ENCODE assay signal across 25 cellular contexts in genomic region chr18:79845164-79845563, GRCh38. TPM values are rescaled to one million over a fixed set of nuclear protein-coding genes. Genes with fewer than 3 reads are reported as not detected.
"Had no signal": no experiment of that assay in that cellular context is flagged by ENCODE, and none has a peak within 500 bp of the region (broad histone marks: within the 10 kb centered on the region; RNA-seq: fewer than 3 reads in every experiment).

No MANE protein-coding gene starts in this region.

- DNase-seq: activated CD4-positive, alpha-beta T cell treated with anti-CD3 and anti-CD28 coated beads for 36 hours; activated CD4-positive, alpha-beta T cell treated with anti-CD3 and anti-CD28 coated beads, Interleukin-2, amount 10 ng/mL, durations not matched to agents 7 days and 5 days; activated CD4-positive, alpha-beta T cell treated with anti-CD3 and anti-CD28 coated beads, Interleukin-2, amount 50 U/mL, for 48 hours; activated CD8-positive, alpha-beta T cell treated with anti-CD3 and anti-CD28 coated beads, Interleukin-2, amount 10 ng/mL, durations not matched to agents 7 days and 5 days; activated gamma-delta T cell treated with Interleukin-2 at 50 U/mL for 16 hours; activated naive CD4-positive, alpha-beta T cell treated with anti-CD3 and anti-CD28 coated beads for 36 hours; activated T-cell treated with anti-CD3 and anti-CD28 coated beads, Interleukin-2, amount 50 U/mL, for 4 hours; body of pancreas; MM.1S; MV-4-11; NCI-H1092; NCI-H1436 treated with DMSO at 0.1 percent for 48 hours; NCI-H1694 treated with DMSO at 0.1 percent for 48 hours; NCI-H2029; NCI-H345; NCI-H524 treated with DMSO at 0.1 percent for 48 hours; RPMI8226; SHP77 treated with DMSO at 0.1 percent for 48 hours; SK-N-SH had no signal

- ATAC-seq: activated CD4-positive, alpha-beta T cell treated with anti-CD3 and anti-CD28 coated beads for 36 hours; activated CD4-positive, CD25-positive, alpha-beta regulatory T cell treated with anti-CD3 and anti-CD28 coated beads, Interleukin-2, amount 50 U/mL, for 24 hours; activated CD8-positive, alpha-beta T cell treated with anti-CD3 and anti-CD28 coated beads, Interleukin-2, amount 10 ng/mL, durations not matched to agents 7 days and 5 days; activated naive CD4-positive, alpha-beta T cell treated with anti-CD3 and anti-CD28 coated beads, Interleukin-2, amount 50 U/mL, for 72 hours; activated T-cell treated with anti-CD3 and anti-CD28 coated beads, Interleukin-2, amount 50 U/mL, for 4 hours; body of pancreas; Panc1; WTC11 had no signal

RNA-seq across cellular contexts. Expression of gene KCNG2, which starts 47.4 kb away (rescaled TPM):
- total RNA-seq: activated CD4-positive, alpha-beta T cell treated with anti-CD3 and anti-CD28 coated beads for 36 hours; activated CD4-positive, alpha-beta T cell treated with anti-CD3 and anti-CD28 coated beads, Interleukin-2, amount 10 ng/mL, durations not matched to agents 7 days and 5 days; activated CD8-positive, alpha-beta T cell treated with anti-CD3 and anti-CD28 coated beads, Interleukin-2, amount 10 ng/mL, durations not matched to agents 7 days and 5 days; activated naive CD4-positive, alpha-beta T cell treated with anti-CD3 and anti-CD28 coated beads for 36 hours; activated naive CD4-positive, alpha-beta T cell treated with anti-CD3 and anti-CD28 coated beads, Interleukin-2, amount 50 U/mL, for 72 hours; activated T-cell treated with anti-CD3 and anti-CD28 coated beads, Interleukin-2, amount 50 U/mL, for 4 hours; activated T-helper 1 cell treated with anti-CD3 and anti-CD28 coated beads, Interleukin-12 subunit alpha, Interleukin-12 subunit beta, Interleukin-2, Interleukin-4 antibody, amounts not matched to agents 30 ng/mL and 10 ng/mL and 1 ng/mL, durations not matched to agents 14 hours and 24 hours and 36 hours; body of pancreas; SJSA1 had no signal
- polyA plus RNA-seq: SK-N-SH had no signal
